ENCODE assay signal across 15 cellular contexts in genomic region chr14:98368214-98368613, GRCh38.
DNase-seq lines count a peak whose midpoint lies in the region; ATAC-seq and TF ChIP-seq lines count a peak whose summit lies in the region.
"Had no signal": no experiment of that assay in that cellular context is flagged by ENCODE, and none has a peak within 500 bp of the region (broad histone marks: within the 10 kb centered on the region; RNA-seq: fewer than 3 reads in every experiment).

No MANE protein-coding gene starts in this region.

- no peaks in the 10 kb centered on the region for H3K9me3 ChIP-seq in RWPE2 (ENCODE audit: severe bottlenecking)
- H3K9me3 ChIP-seq: SJCRH30 had no signal

- ATAC-seq in RWPE2 (ENCODE audit: low read depth) (peak; percentile 23; the same call in 1 of the 3 replicates), foreskin keratinocyte (peak; percentile 51)

- H3K27ac ChIP-seq in RWPE2 (ENCODE audit: poor library complexity, severe bottlenecking): peak overlapping the region; percentile 16
- H3K27ac ChIP-seq in foreskin keratinocyte: no peak overlapping the region
- H3K27ac ChIP-seq: 22Rv1, SJCRH30 had no signal

- DNase-seq in DMS53 (lab: John Stamatoyannopoulos, UW) (peak; percentile 8), DMS53 treated with DMSO at 0.1 percent for 48 hours (lab: John Stamatoyannopoulos, UW; ENCODE audit: unreplicated experiment) (no peak), DMS153 treated with DMSO at 0.1 percent for 48 hours (lab: John Stamatoyannopoulos, UW; ENCODE audit: unreplicated experiment) (peak; percentile 21), RWPE2 (ENCODE audit: low spot score) (no peak), foreskin keratinocyte (peak in 1 of 2 donors; percentile 42), T-helper 1 cell (no peak), OCI-M2 (lab: John Stamatoyannopoulos, UW; ENCODE audit: unreplicated experiment) (no peak)
- no peak for DNase-seq in stimulated activated CD4-positive, alpha-beta T cell treated with anti-CD3 and anti-CD28 coated beads, Interleukin-12 subunit alpha, Interleukin-12 subunit beta, amount 100 ng/mL, for 4 hours
- DNase-seq: CD4-positive, alpha-beta T cell; NCI-H1930; NCI-H526 treated with DMSO at 0.1 percent for 48 hours; OCI-M1; RPMI8226; SJCRH30 had no signal

- TF ChIP-seq CTCF in RWPE2 (IDR thresholded peaks at IDR 0.05; ENCODE audit: poor library complexity, severe bottlenecking) (no peak), foreskin keratinocyte (conservative IDR thresholded peaks at IDR 0.05) (no peak)

- H3K4me1 ChIP-seq in RWPE2 (ENCODE audit: insufficient read depth, poor library complexity, severe bottlenecking) (peaks cover 33% of the 10 kb centered on the region), foreskin keratinocyte (peaks cover 7% of the 10 kb centered on the region)
- H3K4me1 ChIP-seq: SJCRH30 had no signal

- no peaks in the 10 kb centered on the region for H3K36me3 ChIP-seq in RWPE2 (ENCODE audit: low read depth)
- H3K36me3 ChIP-seq: SJCRH30 had no signal

- H3K27me3 ChIP-seq in RWPE2 (ENCODE audit: insufficient read depth, poor library complexity, severe bottlenecking): no peaks in the 10 kb centered on the region
- H3K27me3 ChIP-seq in foreskin keratinocyte: no peaks in the 10 kb centered on the region
- H3K27me3 ChIP-seq: SJCRH30 had no signal

- no peak overlapping the region for H3K4me3 ChIP-seq in RWPE2 (ENCODE audit: severe bottlenecking)
- H3K4me3 ChIP-seq: SJCRH30 had no signal

Comparison
In these comparisons a context has a peak if more than half of its experiments do, and no peak if none do; other contexts are left out.
1. DNase-seq: peak in DMS53 (single experiment) and DMS153 treated with DMSO at 0.1 percent for 48 hours (single experiment); none in DMS53 treated with DMSO at 0.1 percent for 48 hours (single experiment), RWPE2 (single experiment), T-helper 1 cell (0 of 5), stimulated activated CD4-positive, alpha-beta T cell treated with anti-CD3 and anti-CD28 coated beads, Interleukin-12 subunit alpha, Interleukin-12 subunit beta, amount 100 ng/mL, for 4 hours (single experiment) and OCI-M2 (single experiment).